Comparison of ENCODE assay signal across 12 cellular contexts in the genomic region with DNA sequence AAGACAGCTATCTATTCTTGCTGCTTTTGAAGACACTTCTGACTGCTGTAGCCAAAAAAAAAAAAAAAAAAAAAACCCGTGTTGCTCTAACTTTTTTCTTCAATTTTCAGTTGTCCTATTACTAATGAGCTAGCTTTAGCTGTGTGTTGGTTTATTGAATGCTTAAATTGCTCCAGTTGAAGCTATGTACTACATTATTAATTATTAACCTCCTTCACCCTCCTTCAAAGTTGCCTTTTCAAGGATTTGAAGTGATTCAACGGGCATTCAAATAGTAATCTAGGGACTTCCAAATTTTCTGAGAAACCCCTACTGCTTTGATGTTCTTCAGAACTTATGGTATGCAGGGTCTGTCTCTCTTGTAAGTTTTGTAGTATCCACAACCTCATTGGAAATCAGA.
DNase-seq lines count a peak whose midpoint lies in the region; ATAC-seq and TF ChIP-seq lines count a peak whose summit lies in the region.
"Had no signal": no experiment of that assay in that cellular context is flagged by ENCODE, and none has a peak within 500 bp of the region (broad histone marks: within the 10 kb centered on the region; RNA-seq: fewer than 3 reads in every experiment).

No MANE protein-coding gene starts in this region.

- H3K27me3 Mint-ChIP-seq in MCF 10A (ENCODE audit: insufficient read depth, unreplicated experiment) (no peaks in the 10 kb centered on the region), nephron (ENCODE audit: low read depth) (no peaks in the 10 kb centered on the region)
- no peaks in the 10 kb centered on the region for H3K27me3 Mint-ChIP-seq in naive thymus-derived CD4-positive, alpha-beta T cell
- H3K27me3 Mint-ChIP-seq: B cell had no signal

- no peaks in the 10 kb centered on the region for H3K9me3 ChIP-seq in mammary epithelial cell (replicated peaks; ENCODE audit: insufficient read depth, low read length)
- H3K9me3 ChIP-seq in naive thymus-derived CD4-positive, alpha-beta T cell (ENCODE audit: control insufficient read depth in 2 of 3, low read length in 3 of 3), result no peaks in the 10 kb centered on the region
- H3K9me3 ChIP-seq: BLaER1 treated with 17β-estradiol and CSF1 and Interleukin-3, amounts not matched to agents 10 nM and 100 nM had no signal

- H3K36me3 Mint-ChIP-seq in MCF 10A (ENCODE audit: insufficient read depth, unreplicated experiment), result no peaks in the 10 kb centered on the region
- no peaks in the 10 kb centered on the region for H3K36me3 Mint-ChIP-seq in nephron (ENCODE audit: low read depth)
- H3K36me3 Mint-ChIP-seq in naive thymus-derived CD4-positive, alpha-beta T cell, result no peaks in the 10 kb centered on the region
- H3K36me3 Mint-ChIP-seq: CD8-positive, alpha-beta T cell had no signal

- CTCF ChIA-PET in mammary epithelial cell (lab: Charles Lee; ENCODE audit: low non-redundant PET) (no interaction called here), MCF 10A (lab: Yijun Ruan, JAX) (interaction anchor here (0.6 kb wide), 1 partner anchor 34 kb away, joined by 5 read pairs; no protein-coding TSS in a partner anchor)
- CTCF ChIA-PET in naive thymus-derived CD4-positive, alpha-beta T cell (lab: Charles Lee), result no interaction called here

- H3K4me3 ChIP-seq in mammary epithelial cell (replicated peaks in 1 of 3; ENCODE audit: insufficient read depth in 1 of 3, low read depth in 2 of 3, low read length in 3 of 3), result no peak overlapping the region
- H3K4me3 ChIP-seq in naive thymus-derived CD4-positive, alpha-beta T cell (ENCODE audit: low read length), result no peak overlapping the region
- H3K4me3 ChIP-seq: BLaER1 treated with 17β-estradiol and CSF1 and Interleukin-3, amounts not matched to agents 10 nM and 100 nM had no signal

- 50% methylated on average over 1 of the region's 2 CpGs for WGBS in mammary epithelial cell (ENCODE audit: low coverage, missing lambda C conversion rate)

- no peaks in the 10 kb centered on the region for H4K20me1 ChIP-seq in mammary epithelial cell (ENCODE audit: insufficient read depth, low read length)
- H4K20me1 ChIP-seq: BLaER1 treated with 17β-estradiol and CSF1 and Interleukin-3, amounts not matched to agents 10 nM and 100 nM had no signal

- dilution Hi-C loops in mammary epithelial cell (cut with HindIII; ENCODE audit: low sequenced_read_pairs), result no loop called here

- peaks cover 16% of the 10 kb centered on the region for H3K4me1 ChIP-seq in mammary epithelial cell (ENCODE audit: insufficient read depth, low read length)
- no peaks in the 10 kb centered on the region for H3K4me1 ChIP-seq in naive thymus-derived CD4-positive, alpha-beta T cell (ENCODE audit: control insufficient read depth in 2 of 2, insufficient read depth in 2 of 2, low read length in 2 of 2)
- H3K4me1 ChIP-seq: BLaER1 treated with 17β-estradiol and CSF1 and Interleukin-3, amounts not matched to agents 10 nM and 100 nM had no signal

- H3K27ac Mint-ChIP-seq in MCF 10A (ENCODE audit: low read depth, unreplicated experiment), result no peak overlapping the region
- peak overlapping the region in 2 of 3 experiments; percentile 15 to 18 for H3K27ac Mint-ChIP-seq in nephron
- no peak overlapping the region for H3K27ac Mint-ChIP-seq in naive thymus-derived CD4-positive, alpha-beta T cell
- H3K27ac Mint-ChIP-seq: B cell; CD8-positive, alpha-beta T cell; H9 had no signal

- H3K27me3 ChIP-seq in mammary epithelial cell (ENCODE audit: insufficient read depth, low read length), result no peaks in the 10 kb centered on the region
- H3K27me3 ChIP-seq in naive thymus-derived CD4-positive, alpha-beta T cell (ENCODE audit: control insufficient read depth in 2 of 2, insufficient read depth in 2 of 2, low read length in 2 of 2), result no peaks in the 10 kb centered on the region
- H3K27me3 ChIP-seq: BLaER1 treated with 17β-estradiol and CSF1 and Interleukin-3, amounts not matched to agents 10 nM and 100 nM had no signal

- H3K4me3 Mint-ChIP-seq in MCF 10A (ENCODE audit: unreplicated experiment) (no peak overlapping the region), nephron (no peak overlapping the region)
- no peak overlapping the region for H3K4me3 Mint-ChIP-seq in naive thymus-derived CD4-positive, alpha-beta T cell
- H3K4me3 Mint-ChIP-seq: B cell; CD8-positive, alpha-beta T cell; H9 had no signal

- no peak overlapping the region for H2AFZ ChIP-seq in mammary epithelial cell (ENCODE audit: low read depth, low read length)

- DNase-seq in mammary epithelial cell (no peak), MCF 10A (ENCODE audit: unreplicated experiment) (no peak), left kidney (ENCODE audit: low read depth, low spot score) (peak; percentile 10), GM20000 (ENCODE audit: low spot score) (no peak), NK-92 (lab: John Stamatoyannopoulos, UW; ENCODE audit: unreplicated experiment) (no peak)
- no peak for DNase-seq in naive thymus-derived CD4-positive, alpha-beta T cell
- DNase-seq: Calu3; CD8-positive, alpha-beta T cell; H9 had no signal

- H3K27ac ChIP-seq in mammary epithelial cell (ENCODE audit: insufficient read depth, low read depth, low read length), result peak overlapping the region; percentile 42
- no peak overlapping the region for H3K27ac ChIP-seq in naive thymus-derived CD4-positive, alpha-beta T cell (ENCODE audit: low read depth, low read length)
- H3K27ac ChIP-seq: BLaER1 treated with 17β-estradiol and CSF1 and Interleukin-3, amounts not matched to agents 10 nM and 100 nM had no signal

- no peaks in the 10 kb centered on the region for H3K9me3 Mint-ChIP-seq in MCF 10A (ENCODE audit: unreplicated experiment)
- H3K9me3 Mint-ChIP-seq in nephron, result no peaks in the 10 kb centered on the region
- H3K9me3 Mint-ChIP-seq in naive thymus-derived CD4-positive, alpha-beta T cell, result peaks cover 3 to 17% (median 5%) of the 10 kb centered on the region in 11 donors
- H3K9me3 Mint-ChIP-seq: H9 had no signal

- intact Hi-C loops in mammary epithelial cell (cut with micrococcal nuclease) (loop anchor here (10.0 kb wide), 1 partner anchor 559 kb away; the partner anchor contains the start of gene FLRT2), MCF 10A (cut with micrococcal nuclease) (no loop called here)
- intact Hi-C loops in naive thymus-derived CD4-positive, alpha-beta T cell (cut with micrococcal nuclease), result no loop called here

- peak overlapping the region; percentile 1 for H3K9ac ChIP-seq in mammary epithelial cell (ENCODE audit: insufficient read depth, low read length)
- H3K9ac ChIP-seq: BLaER1 treated with 17β-estradiol and CSF1 and Interleukin-3, amounts not matched to agents 10 nM and 100 nM had no signal

- POLR2A ChIA-PET in MCF 10A (lab: Yijun Ruan, JAX), result no interaction called here
- POLR2A ChIA-PET in naive thymus-derived CD4-positive, alpha-beta T cell (lab: Charles Lee), result no interaction called here

- TF ChIP-seq CTCF in mammary epithelial cell (conservative IDR thresholded peaks at IDR 0.05 in 1 of 2, IDR thresholded peaks at IDR 0.05 in 1 of 2; ENCODE audit: extremely low read depth in 1 of 2, insufficient read depth in 1 of 2, low read depth in 1 of 2, low read length in 2 of 2) (no peak), MCF 10A (IDR thresholded peaks at IDR 0.05; ENCODE audit: unreplicated experiment) (no peak), nephron (IDR thresholded peaks at IDR 0.05; ENCODE audit: unreplicated experiment in 3 of 3) (no peak), GM20000 (IDR thresholded peaks at IDR 0.05; ENCODE audit: extremely low read depth, missing control alignments) (no peak)

- in situ Hi-C loops in mammary epithelial cell (cut with MboI; ENCODE audit: low sequenced_read_pairs in 2 of 2), result no loop called here

- H3K79me2 ChIP-seq in mammary epithelial cell (ENCODE audit: insufficient read depth, low read length), result no peaks in the 10 kb centered on the region

- BruUV-seq in mammary epithelial cell (replicated peaks; lab: Mats Ljungman, UMichigan) (no TSS peak), MCF 10A (replicated peaks; lab: Mats Ljungman, UMichigan) (no TSS peak)

- H3K36me3 ChIP-seq in mammary epithelial cell (ENCODE audit: insufficient read depth, low read length), result no peaks in the 10 kb centered on the region
- no peaks in the 10 kb centered on the region for H3K36me3 ChIP-seq in naive thymus-derived CD4-positive, alpha-beta T cell (ENCODE audit: control insufficient read depth in 2 of 3, insufficient read depth in 3 of 3, low read length in 3 of 3)
- H3K36me3 ChIP-seq: BLaER1 treated with 17β-estradiol and CSF1 and Interleukin-3, amounts not matched to agents 10 nM and 100 nM had no signal

- no peak for ATAC-seq in naive thymus-derived CD4-positive, alpha-beta T cell
- ATAC-seq: CD8-positive, alpha-beta T cell had no signal

- peaks cover 9% of the 10 kb centered on the region for H3K4me1 Mint-ChIP-seq in MCF 10A (ENCODE audit: insufficient read depth, unreplicated experiment)
- peaks cover 10% of the 10 kb centered on the region for H3K4me1 Mint-ChIP-seq in nephron
- H3K4me1 Mint-ChIP-seq in naive thymus-derived CD4-positive, alpha-beta T cell, result peaks cover 0 to 2% (median 0%) of the 10 kb centered on the region in 7 donors
- H3K4me1 Mint-ChIP-seq: B cell had no signal

- no peak overlapping the region for H3K4me2 ChIP-seq in mammary epithelial cell (ENCODE audit: insufficient read depth, low read depth, low read length)
- H3K4me2 ChIP-seq: BLaER1 treated with 17β-estradiol and CSF1 and Interleukin-3, amounts not matched to agents 10 nM and 100 nM had no signal

Comparison
In these comparisons a context has a peak if more than half of its experiments do, and no peak if none do; other contexts are left out.
1. H3K27ac Mint-ChIP-seq: peak in nephron (2 of 3); none in MCF 10A (single experiment) and naive thymus-derived CD4-positive, alpha-beta T cell (0 of 9).